17 cellular contexts compared by ENCODE assay signal in genomic region chr4:38166082-38166481, GRCh38.
DNase-seq lines count a peak whose midpoint lies in the region; ATAC-seq and TF ChIP-seq lines count a peak whose summit lies in the region.
"Had no signal": no experiment of that assay in that cellular context is flagged by ENCODE, and none has a peak within 500 bp of the region (broad histone marks: within the 10 kb centered on the region; RNA-seq: fewer than 3 reads in every experiment).

No MANE protein-coding gene starts in this region.

- peak overlapping the region; percentile 72 for H3K27ac Mint-ChIP-seq in activated naive CD8-positive, alpha-beta T cell
- H3K27ac Mint-ChIP-seq in activated naive CD8-positive, alpha-beta T cell treated with anti-CD3 and anti-CD28 coated beads, Interleukin-2, amount 50 U/mL, for 24 hours: no peak overlapping the region
- H3K27ac Mint-ChIP-seq in glutamatergic neuron (ENCODE audit: unreplicated experiment): no peak overlapping the region

- H3K27me3 Mint-ChIP-seq in activated naive CD8-positive, alpha-beta T cell: no peaks in the 10 kb centered on the region
- H3K27me3 Mint-ChIP-seq in activated naive CD8-positive, alpha-beta T cell treated with anti-CD3 and anti-CD28 coated beads, Interleukin-2, amount 50 U/mL, for 24 hours: no peaks in the 10 kb centered on the region
- peaks cover 5% of the 10 kb centered on the region for H3K27me3 Mint-ChIP-seq in glutamatergic neuron (ENCODE audit: unreplicated experiment)

- peaks cover 52% of the 10 kb centered on the region for H3K4me1 Mint-ChIP-seq in activated naive CD8-positive, alpha-beta T cell (ENCODE audit: low read depth)
- peaks cover 49% of the 10 kb centered on the region for H3K4me1 Mint-ChIP-seq in activated naive CD8-positive, alpha-beta T cell treated with anti-CD3 and anti-CD28 coated beads, Interleukin-2, amount 50 U/mL, for 24 hours
- peaks cover under 1% of the 10 kb centered on the region for H3K4me1 Mint-ChIP-seq in glutamatergic neuron (ENCODE audit: low read depth, unreplicated experiment)

- H3K9me3 Mint-ChIP-seq in activated naive CD8-positive, alpha-beta T cell (ENCODE audit: low read depth): peaks cover 6% of the 10 kb centered on the region
- H3K9me3 Mint-ChIP-seq in activated naive CD8-positive, alpha-beta T cell treated with anti-CD3 and anti-CD28 coated beads, Interleukin-2, amount 50 U/mL, for 24 hours: peaks cover 11% of the 10 kb centered on the region
- H3K9me3 Mint-ChIP-seq in glutamatergic neuron (ENCODE audit: unreplicated experiment): no peaks in the 10 kb centered on the region

- H3K4me3 ChIP-seq in epithelial cell of proximal tubule (ENCODE audit: low read depth, low read length): no peak overlapping the region
- H3K4me3 ChIP-seq: prostate gland, thoracic aorta had no signal

- ATAC-seq in activated naive CD8-positive, alpha-beta T cell treated with anti-CD3 and anti-CD28 coated beads, Interleukin-2, amount 50 U/mL, for 24 hours: no peak
- no peak for ATAC-seq in GM19328 (IDR thresholded peaks at IDR 0.05; ENCODE audit: unreplicated experiment)
- ATAC-seq: activated T-cell treated with anti-CD3 and anti-CD28 coated beads, Interleukin-2, amount 50 U/mL, for 4 hours had no signal

- no peak for DNase-seq in activated naive CD8-positive, alpha-beta T cell treated with anti-CD3 and anti-CD28 coated beads, Interleukin-2, amount 50 U/mL, for 24 hours
- peak; percentile 71 for DNase-seq in SIG-M5 (lab: John Stamatoyannopoulos, UW)
- DNase-seq in epithelial cell of proximal tubule (ENCODE audit: low read depth): no peak
- DNase-seq in glutamatergic neuron: no peak
- DNase-seq in DMS79 (lab: John Stamatoyannopoulos, UW): no peak
- DNase-seq in T1000 (lab: John Stamatoyannopoulos, UW): no peak
- DNase-seq: activated CD4-positive, alpha-beta T cell treated with anti-CD3 and anti-CD28 coated beads for 4 hours; activated T-cell treated with anti-CD3 and anti-CD28 coated beads, Interleukin-2, amount 50 U/mL, for 4 hours; aorta; effector CD8-positive, alpha-beta T cell; foreskin melanocyte; islet precursor cell; Karpas-422 had no signal

- TF ChIP-seq CTCF in epithelial cell of proximal tubule (conservative IDR thresholded peaks at IDR 0.05; ENCODE audit: low read depth, low read length) (peak; percentile 35), glutamatergic neuron (IDR thresholded peaks at IDR 0.05; ENCODE audit: partially characterized antibody, unreplicated experiment) (no peak)

- H3K36me3 Mint-ChIP-seq in activated naive CD8-positive, alpha-beta T cell: peaks cover 6% of the 10 kb centered on the region
- H3K36me3 Mint-ChIP-seq in activated naive CD8-positive, alpha-beta T cell treated with anti-CD3 and anti-CD28 coated beads, Interleukin-2, amount 50 U/mL, for 24 hours (ENCODE audit: low read depth): peaks cover 16% of the 10 kb centered on the region
- peaks cover 11% of the 10 kb centered on the region for H3K36me3 Mint-ChIP-seq in glutamatergic neuron (ENCODE audit: unreplicated experiment)

- H3K4me3 Mint-ChIP-seq in activated naive CD8-positive, alpha-beta T cell: no peak overlapping the region
- H3K4me3 Mint-ChIP-seq in activated naive CD8-positive, alpha-beta T cell treated with anti-CD3 and anti-CD28 coated beads, Interleukin-2, amount 50 U/mL, for 24 hours: no peak overlapping the region
- H3K4me3 Mint-ChIP-seq in glutamatergic neuron (ENCODE audit: unreplicated experiment): no peak overlapping the region
- H3K4me3 Mint-ChIP-seq: activated T-cell treated with anti-CD3 and anti-CD28 coated beads, Interleukin-2, amount 50 U/mL, for 4 hours had no signal
